ENCODE assay signal across 8 cellular contexts in genomic region chr13:49976314-49977258, GRCh38. TPM values are rescaled to one million over a fixed set of nuclear protein-coding genes. Genes with fewer than 3 reads are reported as not detected.
A peak's percentile ranks its signal among the peaks of the same experiment; 100 is the strongest.
DNase-seq lines count a peak whose midpoint lies in the region; ATAC-seq and TF ChIP-seq lines count a peak whose summit lies in the region.

No MANE protein-coding gene starts in this region.

- intact Hi-C loops in lower lobe of right lung (cut with DNase I), result no loop called here

- H3K4me1 ChIP-seq in lower lobe of right lung, result no peaks in the 10 kb centered on the region

- in situ Hi-C loops in G401 (cut with HindIII; ENCODE audit: low sequenced_read_pairs), result no loop called here

- ATAC-seq in HG02798 (IDR thresholded peaks at IDR 0.05; ENCODE audit: poor library complexity, unreplicated experiment) (peak; percentile 73), lower lobe of right lung (peak; percentile 88 to 89), GM21515 (IDR thresholded peaks at IDR 0.05; ENCODE audit: unreplicated experiment) (no peak)

- no peak overlapping the region for H3K4me3 ChIP-seq in lower lobe of right lung

- H3K27ac ChIP-seq in lower lobe of right lung, result no peak overlapping the region

- H3K36me3 ChIP-seq in lower lobe of right lung, result no peaks in the 10 kb centered on the region

- no peaks in the 10 kb centered on the region for H3K9me3 ChIP-seq in lower lobe of right lung

- peak; percentile 87 for TF ChIP-seq CTCF in lower lobe of right lung (IDR thresholded peaks at IDR 0.05)

- peak; percentile 85 for DNase-seq in G401 (ENCODE audit: low spot score)
- DNase-seq in NCI-H526 treated with DMSO at 0.1 percent for 48 hours (lab: John Stamatoyannopoulos, UW), result peak; percentile 58
- DNase-seq in activated CD4-positive, alpha-beta T cell treated with anti-CD3 and anti-CD28 coated beads, Interleukin-2, amount 50 U/mL, for 24 hours (ENCODE audit: low read depth in 1 of 2, low spot score in 1 of 2), result peak; percentile 64 to 65
- peak; percentile 51 to 82 for DNase-seq in dermis microvascular lymphatic vessel endothelial cell (ENCODE audit: low read depth in 2 of 2)
- DNase-seq in lower lobe of right lung, result peak; percentile 79
- DNase-seq in stimulated activated CD8-positive, alpha-beta memory T cell treated with anti-CD3 and anti-CD28 coated beads, Interleukin-12 subunit alpha, Interleukin-12 subunit beta, amount 100 ng/mL, for 4 hours (ENCODE audit: low read depth), result peak; percentile 30

- no peaks in the 10 kb centered on the region for H3K27me3 ChIP-seq in lower lobe of right lung (ENCODE audit: low read depth)

RNA-seq across cellular contexts. Expression of gene TRIM13, which starts 20.3 kb away (rescaled TPM):
- total RNA-seq in G401 (2014; rRNA removed; shearing (Covaris generic)), result 3.6 and 11.9 TPM in 2 replicates
- total RNA-seq in dermis microvascular lymphatic vessel endothelial cell (22.1 and 26.9 TPM in 2 replicates), lower lobe of right lung (31.1 TPM)

RNA-seq across cellular contexts. Expression of gene KCNRG, which starts 38.7 kb away (rescaled TPM):
- total RNA-seq in G401 (2014; rRNA removed; shearing (Covaris generic)), result 0.92 TPM in 1 of 2 replicates, not detected in the other
- 5.8 and 6.7 TPM in 2 replicates for total RNA-seq in dermis microvascular lymphatic vessel endothelial cell
- 2.7 TPM for total RNA-seq in lower lobe of right lung

RNA-seq across cellular contexts. Expression of gene SPRYD7, which starts 40.4 kb away (rescaled TPM):
- 7.3 and 8.4 TPM in 2 replicates for total RNA-seq in G401 (2014; rRNA removed; shearing (Covaris generic))
- total RNA-seq in dermis microvascular lymphatic vessel endothelial cell (3.2 and 3.4 TPM in 2 replicates), lower lobe of right lung (11.4 TPM)

Comparison
In these comparisons a context has a peak if more than half of its experiments do, and no peak if none do; other contexts are left out.
1. DNase-seq: peak in every context shown above with its lines; median percentile 85 in G401; 79 in lower lobe of right lung; 66 in dermis microvascular lymphatic vessel endothelial cell; 64 in activated CD4-positive, alpha-beta T cell treated with anti-CD3 and anti-CD28 coated beads, Interleukin-2, amount 50 U/mL, for 24 hours; 58 in NCI-H526 treated with DMSO at 0.1 percent for 48 hours; 30 in stimulated activated CD8-positive, alpha-beta memory T cell treated with anti-CD3 and anti-CD28 coated beads, Interleukin-12 subunit alpha, Interleukin-12 subunit beta, amount 100 ng/mL, for 4 hours.